Comparison of ENCODE assay signal across 16 cellular contexts in genomic region chr17:81920612-81921530, GRCh38. TPM values are rescaled to one million over a fixed set of nuclear protein-coding genes. Genes with fewer than 3 reads are reported as not detected.
A peak's percentile ranks its signal among the peaks of the same experiment; 100 is the strongest.
DNase-seq lines count a peak whose midpoint lies in the region; ATAC-seq and TF ChIP-seq lines count a peak whose summit lies in the region.
"Had no signal": no experiment of that assay in that cellular context is flagged by ENCODE, and none has a peak within 500 bp of the region (broad histone marks: within the 10 kb centered on the region; RNA-seq: fewer than 3 reads in every experiment).

No MANE protein-coding gene starts in this region.

- ATAC-seq in IMR-90 (ENCODE audit: low read depth) (no peak), sciatic nerve (no peak)

- H4K91ac ChIP-seq in IMR-90 (ENCODE audit: insufficient read depth, low read depth, low read length), result no peak overlapping the region

- H3K27ac ChIP-seq in A673 (ENCODE audit: low read depth, low read length, poor library complexity, severe bottlenecking) (peak overlapping the region; percentile 21), IMR-90 (ENCODE audit: insufficient read depth, low read length) (peak overlapping the region; percentile 3; the same call in 1 of the 2 replicates)

- dilution Hi-C loops in IMR-90 (cut with HindIII; ENCODE audit: low sequenced_read_pairs, unreplicated experiment), result no loop called here

- no peak overlapping the region for H4K5ac ChIP-seq in IMR-90 (ENCODE audit: low read depth, low read length)

- peak overlapping the region in 1 of 2 experiments; percentile 46; a peak in 1 of 4 replicates for H4K8ac ChIP-seq in IMR-90 (ENCODE audit: low read depth in 2 of 2, low read length in 2 of 2)

- peaks cover 31% of the 10 kb centered on the region for H3K4me1 ChIP-seq in A673 (ENCODE audit: insufficient read depth, low read length, poor library complexity, severe bottlenecking)
- H3K4me1 ChIP-seq in IMR-90 (ENCODE audit: control insufficient read depth, insufficient read depth, low read length), result peaks cover 36% of the 10 kb centered on the region
- peaks cover 46% of the 10 kb centered on the region for H3K4me1 ChIP-seq in adipocyte (ENCODE audit: control insufficient read depth, insufficient read depth, low read length)
- peaks cover 83% of the 10 kb centered on the region for H3K4me1 ChIP-seq in mucosa of stomach (ENCODE audit: control insufficient read depth, insufficient read depth, low read length)

- peak overlapping the region; percentile 84 for H2AK9ac ChIP-seq in IMR-90 (replicated peaks; ENCODE audit: low read depth, low read length, poor library complexity)

- no peak overlapping the region for H2BK5ac ChIP-seq in IMR-90 (ENCODE audit: low read depth, low read length, poor library complexity, severe bottlenecking)

- no TSS peak for BruUV-seq in A673 (replicated peaks; lab: Mats Ljungman, UMichigan)
- no TSS peak for BruUV-seq in IMR-90 (replicated peaks; lab: Mats Ljungman, UMichigan)

- no peak overlapping the region for H2BK15ac ChIP-seq in IMR-90 (ENCODE audit: low read depth, low read length)

- in situ Hi-C loops in IMR-90 (cut with MboI; ENCODE audit: low sequenced_read_pairs), result no loop called here

- no peak for TF ChIP-seq POLR2A in IMR-90 (IDR thresholded peaks at IDR 0.05; ENCODE audit: low read depth, low read length)

- H3K56ac ChIP-seq in IMR-90 (ENCODE audit: extremely low read depth, insufficient read depth, low read length), result no peak overlapping the region

- no peak overlapping the region for H2BK20ac ChIP-seq in IMR-90 (ENCODE audit: low read depth, low read length)

- H3K9me3 ChIP-seq in A673 (ENCODE audit: low read depth, low read length, poor library complexity, severe bottlenecking) (no peaks in the 10 kb centered on the region), IMR-90 (ENCODE audit: control insufficient read depth, insufficient read depth, low read length) (no peaks in the 10 kb centered on the region), adipocyte (ENCODE audit: control insufficient read depth, low read length) (no peaks in the 10 kb centered on the region), mucosa of stomach (ENCODE audit: control insufficient read depth, low read length) (no peaks in the 10 kb centered on the region)
- H3K9me3 ChIP-seq: Peyer's patch had no signal

- no peak for TF ChIP-seq CTCF in A673 (conservative IDR thresholded peaks at IDR 0.05; ENCODE audit: low read depth, low read length)
- no peak for TF ChIP-seq CTCF in IMR-90 (conservative IDR thresholded peaks at IDR 0.05; ENCODE audit: low read depth, low read length)

- peaks cover 25% of the 10 kb centered on the region for H3K9me1 ChIP-seq in IMR-90 (ENCODE audit: insufficient read depth, low read length)

- DNase-seq in A673 (ENCODE audit: low spot score) (no peak), IMR-90 (no peak), adipocyte (ENCODE audit: low read depth) (no peak), islet precursor cell (no peak), sciatic nerve (ENCODE audit: low spot score) (no peak), kidney glomerular epithelial cell (lab: John Stamatoyannopoulos, UW) (no peak), cardiac septum (ENCODE audit: low spot score) (no peak)
- DNase-seq: activated CD4-positive, alpha-beta T cell treated with anti-CD3 and anti-CD28 coated beads, Interleukin-2, amount 50 U/mL, for 48 hours; aorta; GOT3; KBM-7; NCI-H1436; NCI-H524; Peyer's patch had no signal

- CTCF ChIA-PET in A673 (lab: Charles Lee) (no interaction called here), IMR-90 (lab: Yijun Ruan, JAX) (no interaction called here)

- H3K27me3 ChIP-seq in A673 (replicated peaks; ENCODE audit: insufficient read depth, low read depth, low read length, poor library complexity), result no peaks in the 10 kb centered on the region
- no peaks in the 10 kb centered on the region for H3K27me3 ChIP-seq in IMR-90 (ENCODE audit: control insufficient read depth, insufficient read depth, low read length)
- H3K27me3 ChIP-seq in adipocyte (replicated peaks; ENCODE audit: control insufficient read depth, insufficient read depth, low read length), result no peaks in the 10 kb centered on the region
- no peaks in the 10 kb centered on the region for H3K27me3 ChIP-seq in mucosa of stomach (ENCODE audit: control insufficient read depth, insufficient read depth, low read length)
- H3K27me3 ChIP-seq: Peyer's patch had no signal

- H4K20me1 ChIP-seq in IMR-90 (ENCODE audit: insufficient read depth, low read length), result peaks cover 84% of the 10 kb centered on the region

- peaks cover 15 to 83% of the 10 kb centered on the region in 2 experiments for H3K79me1 ChIP-seq in IMR-90 (ENCODE audit: low read depth in 1 of 2, low read length in 2 of 2)

- intact Hi-C loops in A673 (cut with micrococcal nuclease; ENCODE audit: unreplicated experiment) (no loop called here), IMR-90 (cut with micrococcal nuclease) (no loop called here), sciatic nerve (cut with DNase I) (no loop called here), cardiac septum (cut with DNase I) (no loop called here)

- TF ChIP-seq RAD21 in IMR-90 (IDR thresholded peaks at IDR 0.05; ENCODE audit: low read length), result no peak

- H3K4ac ChIP-seq in IMR-90 (ENCODE audit: low read depth, low read length), result peak overlapping the region; percentile 54; the same call in 1 of the 2 replicates

- WGBS in IMR-90 (ENCODE audit: extremely low coverage in 2 of 2, insufficient read length in 1 of 2), 2 experiments, result 65% methylated on average over 9 of the region's 32 CpGs; no CpG with 5 or more reads in 1 of the 2 experiments

- no peak overlapping the region for H3K18ac ChIP-seq in IMR-90 (ENCODE audit: low read depth, low read length)

- H3K4me3 ChIP-seq in A673 (ENCODE audit: low read depth, low read length, poor library complexity, severe bottlenecking), result no peak overlapping the region
- H3K4me3 ChIP-seq in IMR-90 (ENCODE audit: insufficient read depth, low read depth, low read length), result no peak overlapping the region
- no peak overlapping the region for H3K4me3 ChIP-seq in adipocyte (ENCODE audit: low read length)
- H3K4me3 ChIP-seq in mucosa of stomach (ENCODE audit: low read length), result no peak overlapping the region
- H3K4me3 ChIP-seq: Peyer's patch had no signal

- POLR2A ChIA-PET in A673 (lab: Charles Lee; ENCODE audit: low non-redundant PET), result no interaction called here
- POLR2A ChIA-PET in IMR-90 (lab: Charles Lee; ENCODE audit: unreplicated experiment), result no interaction called here

- peak overlapping the region; percentile 65; the same call in 1 of the 2 replicates for H3K23ac ChIP-seq in IMR-90 (ENCODE audit: low read depth, low read length)

- H2AFZ ChIP-seq in IMR-90 (replicated peaks; ENCODE audit: low read length, poor library complexity), result no peak overlapping the region

- H3K36me3 ChIP-seq in A673 (ENCODE audit: insufficient read depth, low read length, poor library complexity, severe bottlenecking) (peaks cover 19% of the 10 kb centered on the region), IMR-90 (ENCODE audit: control insufficient read depth, insufficient read depth, low read length) (peaks cover 35% of the 10 kb centered on the region), adipocyte (ENCODE audit: control insufficient read depth, insufficient read depth, low read length, severe bottlenecking) (peaks cover 14% of the 10 kb centered on the region), mucosa of stomach (ENCODE audit: control insufficient read depth, insufficient read depth, low read length) (peaks cover 11% of the 10 kb centered on the region)

- no peak overlapping the region for H2BK120ac ChIP-seq in IMR-90 (ENCODE audit: low read depth, low read length)

- no peak overlapping the region; the same call in 1 of the 2 replicates for H3K14ac ChIP-seq in IMR-90 (replicated peaks; ENCODE audit: low read depth, low read length)

- H2AK5ac ChIP-seq in IMR-90 (ENCODE audit: low read depth, low read length), result peak overlapping the region; percentile 36; the same call in 1 of the 2 replicates

- H3K4me2 ChIP-seq in IMR-90 (ENCODE audit: low read depth, low read length), result no peak overlapping the region; the same call in 1 of the 2 replicates

- H3K9ac ChIP-seq in IMR-90 (ENCODE audit: low read depth, low read length) (no peak overlapping the region), adipocyte (ENCODE audit: low read length) (peak overlapping the region; percentile 26), mucosa of stomach (ENCODE audit: low read length) (peak overlapping the region; percentile 10)

TF ChIP-seq in IMR-90, 13 proteins besides CTCF, POLR2A, EP300 and RAD21 (continues in another document):
- no peak for TF ChIP-seq MAFK (IDR thresholded peaks at IDR 0.05; ENCODE audit: low read depth, low read length)
- TF ChIP-seq RFX5 (IDR thresholded peaks at IDR 0.05; ENCODE audit: low read depth, low read length), result no peak

RNA-seq across cellular contexts. Expression of gene SIRT7, which starts 2.9 kb away (rescaled TPM):
- 34.8 and 36.6 TPM in 2 replicates for total RNA-seq in A673 (2021)
- total RNA-seq in IMR-90 (2012; rRNA removed), result 13.9 and 14.5 TPM in 2 replicates
- polyA plus RNA-seq in IMR-90 (2012; rRNA removed), result 19.8 and 20.5 TPM in 2 replicates
- polyA plus RNA-seq in IMR-90 (2012; cell fraction: cytosol; rRNA removed), result 8.3 and 10.9 TPM in 2 replicates
- 74.8 and 246 TPM in 2 replicates for polyA plus RNA-seq in IMR-90 (2012; cell fraction: nucleus; rRNA removed; ENCODE audit: low replicate concordance)
- 17.7 TPM for total RNA-seq in sciatic nerve
- total RNA-seq in cardiac septum, result 8.3 TPM

RNA-seq across cellular contexts. Expression of gene MAFG, which starts 6.7 kb away (rescaled TPM):
- total RNA-seq in A673 (2021) (46.7 and 49.7 TPM in 2 replicates), IMR-90 (2012; rRNA removed) (6.1 and 6.4 TPM in 2 replicates), sciatic nerve (27.8 TPM), cardiac septum (24.4 TPM)
- polyA plus RNA-seq in IMR-90 (2012; rRNA removed), result 14.3 and 15.4 TPM in 2 replicates
- polyA plus RNA-seq in IMR-90 (2012; cell fraction: cytosol; rRNA removed), result 12.4 and 15.1 TPM in 2 replicates
- polyA plus RNA-seq in IMR-90 (2012; cell fraction: nucleus; rRNA removed; ENCODE audit: low replicate concordance), result 82.7 and 90.6 TPM in 2 replicates

RNA-seq across cellular contexts. Expression of gene PCYT2, which starts 9.7 kb away (rescaled TPM):
- 55.4 and 58.3 TPM in 2 replicates for total RNA-seq in A673 (2021)
- 31.9 and 37.3 TPM in 2 replicates for total RNA-seq in IMR-90 (2012; rRNA removed)
- polyA plus RNA-seq in IMR-90 (2012; rRNA removed), result 38.5 and 43.0 TPM in 2 replicates
- polyA plus RNA-seq in IMR-90 (2012; cell fraction: cytosol; rRNA removed), result 21.7 and 31.1 TPM in 2 replicates
- 47.8 and 104 TPM in 2 replicates for polyA plus RNA-seq in IMR-90 (2012; cell fraction: nucleus; rRNA removed; ENCODE audit: low replicate concordance)
- 34.1 TPM for total RNA-seq in sciatic nerve
- 47.1 TPM for total RNA-seq in cardiac septum

RNA-seq across cellular contexts. Expression of gene PYCR1, which starts 16.2 kb away (rescaled TPM):
- total RNA-seq in A673 (2021) (75.5 and 108 TPM in 2 replicates), IMR-90 (2012; rRNA removed) (95.0 and 115 TPM in 2 replicates), sciatic nerve (8.0 TPM), cardiac septum (7.8 TPM)
- polyA plus RNA-seq in IMR-90 (2012; rRNA removed), result 177 and 181 TPM in 2 replicates
- 73.1 and 242 TPM in 2 replicates for polyA plus RNA-seq in IMR-90 (2012; cell fraction: cytosol; rRNA removed)
- 94.9 and 231 TPM in 2 replicates for polyA plus RNA-seq in IMR-90 (2012; cell fraction: nucleus; rRNA removed; ENCODE audit: low replicate concordance)

RNA-seq across cellular contexts. Expression of gene NPB, which starts 18.8 kb away (rescaled TPM):
- 0.75 and 0.87 TPM in 2 replicates for total RNA-seq in A673 (2021)
- total RNA-seq in IMR-90 (2012; rRNA removed), result under 0.01 TPM in 1 of 2 replicates, not detected in the other
- polyA plus RNA-seq in IMR-90 (2012; rRNA removed), result 0.51 and 1.2 TPM in 2 replicates
- 6.3 and 8.4 TPM in 2 replicates for polyA plus RNA-seq in IMR-90 (2012; cell fraction: cytosol; rRNA removed)
- 0.63 and 1.9 TPM in 2 replicates for polyA plus RNA-seq in IMR-90 (2012; cell fraction: nucleus; rRNA removed; ENCODE audit: low replicate concordance)
- total RNA-seq in sciatic nerve, result 0.80 TPM
- total RNA-seq in cardiac septum, result 0.51 TPM
- total RNA-seq: lung microvascular endothelial cell had no signal
